1 cellular context compared by ENCODE assay signal in the genomic region with DNA sequence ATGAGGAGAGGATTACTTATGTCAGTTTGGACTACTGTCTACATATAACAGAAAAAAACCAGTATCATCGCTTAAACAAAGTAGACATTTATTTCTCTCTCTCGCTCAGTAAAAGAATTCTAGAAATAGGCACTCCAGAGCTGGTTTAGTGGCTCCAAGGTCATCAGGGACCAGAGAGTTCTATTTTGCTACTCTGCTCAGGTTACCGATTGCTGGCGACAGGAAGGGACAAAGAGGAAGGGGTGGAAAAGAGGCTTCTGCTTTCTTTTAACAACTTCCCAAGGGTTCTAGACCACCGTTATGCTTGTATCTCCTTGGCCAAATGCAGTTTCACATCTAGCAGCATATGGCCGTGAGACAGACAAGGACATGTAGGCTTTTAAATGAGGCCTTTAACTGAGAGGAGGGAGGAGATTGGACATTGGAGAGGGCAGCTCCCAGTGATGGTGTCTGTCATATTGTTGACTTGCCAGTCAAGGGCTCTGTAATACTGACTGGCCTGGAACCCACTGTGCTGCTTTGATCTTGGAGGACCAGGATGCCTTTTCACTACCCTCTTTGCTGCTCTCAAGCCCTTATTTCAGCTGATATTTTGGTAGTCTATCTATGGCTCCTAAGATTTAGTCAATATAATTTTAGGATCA.
TF ChIP-seq lines count a peak whose summit lies in the region.

No MANE protein-coding gene starts in this region.

TF ChIP-seq in HepG2, 621 proteins besides CTCF, POLR2A, EP300 and RAD21 (continues in another document):
- TF ChIP-seq SNAI1 (CRISPR knock-in tag; IDR thresholded peaks at IDR 0.05; ENCODE audit: borderline replicate concordance) (no peak), KIAA2018 (CRISPR knock-in tag; IDR thresholded peaks at IDR 0.05; ENCODE audit: borderline replicate concordance) (no peak), TBX2 (CRISPR knock-in tag; IDR thresholded peaks at IDR 0.05; ENCODE audit: borderline replicate concordance) (no peak), ZNF644 (CRISPR knock-in tag; IDR thresholded peaks at IDR 0.05; ENCODE audit: low read depth) (peak; percentile 75), ZBTB26 (CRISPR knock-in tag; IDR thresholded peaks at IDR 0.05; ENCODE audit: borderline replicate concordance) (peak; percentile 94), ZFP36L1 (CRISPR knock-in tag; IDR thresholded peaks at IDR 0.05) (no peak), ZXDC (CRISPR knock-in tag; IDR thresholded peaks at IDR 0.05) (no peak), CREB1 (IDR thresholded peaks at IDR 0.05) (no peak), CREB1 (CRISPR knock-in tag; IDR thresholded peaks at IDR 0.05) (no peak), POGK (CRISPR knock-in tag; conservative IDR thresholded peaks at IDR 0.05) (no peak), ZNF441 (CRISPR knock-in tag; IDR thresholded peaks at IDR 0.05; ENCODE audit: borderline replicate concordance) (no peak), ZBTB3 (CRISPR knock-in tag; IDR thresholded peaks at IDR 0.05; ENCODE audit: borderline replicate concordance, low read depth) (no peak), ZNF10 (CRISPR knock-in tag; IDR thresholded peaks at IDR 0.05; ENCODE audit: borderline replicate concordance, low read depth) (no peak)
- TF ChIP-seq, protein P1, sequence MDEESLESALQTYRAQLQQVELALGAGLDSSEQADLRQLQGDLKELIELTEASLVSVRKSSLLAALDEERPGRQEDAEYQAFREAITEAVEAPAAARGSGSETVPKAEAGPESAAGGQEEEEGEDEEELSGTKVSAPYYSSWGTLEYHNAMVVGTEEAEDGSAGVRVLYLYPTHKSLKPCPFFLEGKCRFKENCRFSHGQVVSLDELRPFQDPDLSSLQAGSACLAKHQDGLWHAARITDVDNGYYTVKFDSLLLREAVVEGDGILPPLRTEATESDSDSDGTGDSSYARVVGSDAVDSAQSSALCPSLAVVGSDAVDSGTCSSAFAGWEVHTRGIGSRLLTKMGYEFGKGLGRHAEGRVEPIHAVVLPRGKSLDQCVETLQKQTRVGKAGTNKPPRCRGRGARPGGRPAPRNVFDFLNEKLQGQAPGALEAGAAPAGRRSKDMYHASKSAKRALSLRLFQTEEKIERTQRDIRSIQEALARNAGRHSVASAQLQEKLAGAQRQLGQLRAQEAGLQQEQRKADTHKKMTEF (CRISPR knock-in tag; IDR thresholded peaks at IDR 0.05) = 0 out of 2 replicates have a peak, but pooled peaks have one; percentile 25
- TF ChIP-seq, protein P2, sequence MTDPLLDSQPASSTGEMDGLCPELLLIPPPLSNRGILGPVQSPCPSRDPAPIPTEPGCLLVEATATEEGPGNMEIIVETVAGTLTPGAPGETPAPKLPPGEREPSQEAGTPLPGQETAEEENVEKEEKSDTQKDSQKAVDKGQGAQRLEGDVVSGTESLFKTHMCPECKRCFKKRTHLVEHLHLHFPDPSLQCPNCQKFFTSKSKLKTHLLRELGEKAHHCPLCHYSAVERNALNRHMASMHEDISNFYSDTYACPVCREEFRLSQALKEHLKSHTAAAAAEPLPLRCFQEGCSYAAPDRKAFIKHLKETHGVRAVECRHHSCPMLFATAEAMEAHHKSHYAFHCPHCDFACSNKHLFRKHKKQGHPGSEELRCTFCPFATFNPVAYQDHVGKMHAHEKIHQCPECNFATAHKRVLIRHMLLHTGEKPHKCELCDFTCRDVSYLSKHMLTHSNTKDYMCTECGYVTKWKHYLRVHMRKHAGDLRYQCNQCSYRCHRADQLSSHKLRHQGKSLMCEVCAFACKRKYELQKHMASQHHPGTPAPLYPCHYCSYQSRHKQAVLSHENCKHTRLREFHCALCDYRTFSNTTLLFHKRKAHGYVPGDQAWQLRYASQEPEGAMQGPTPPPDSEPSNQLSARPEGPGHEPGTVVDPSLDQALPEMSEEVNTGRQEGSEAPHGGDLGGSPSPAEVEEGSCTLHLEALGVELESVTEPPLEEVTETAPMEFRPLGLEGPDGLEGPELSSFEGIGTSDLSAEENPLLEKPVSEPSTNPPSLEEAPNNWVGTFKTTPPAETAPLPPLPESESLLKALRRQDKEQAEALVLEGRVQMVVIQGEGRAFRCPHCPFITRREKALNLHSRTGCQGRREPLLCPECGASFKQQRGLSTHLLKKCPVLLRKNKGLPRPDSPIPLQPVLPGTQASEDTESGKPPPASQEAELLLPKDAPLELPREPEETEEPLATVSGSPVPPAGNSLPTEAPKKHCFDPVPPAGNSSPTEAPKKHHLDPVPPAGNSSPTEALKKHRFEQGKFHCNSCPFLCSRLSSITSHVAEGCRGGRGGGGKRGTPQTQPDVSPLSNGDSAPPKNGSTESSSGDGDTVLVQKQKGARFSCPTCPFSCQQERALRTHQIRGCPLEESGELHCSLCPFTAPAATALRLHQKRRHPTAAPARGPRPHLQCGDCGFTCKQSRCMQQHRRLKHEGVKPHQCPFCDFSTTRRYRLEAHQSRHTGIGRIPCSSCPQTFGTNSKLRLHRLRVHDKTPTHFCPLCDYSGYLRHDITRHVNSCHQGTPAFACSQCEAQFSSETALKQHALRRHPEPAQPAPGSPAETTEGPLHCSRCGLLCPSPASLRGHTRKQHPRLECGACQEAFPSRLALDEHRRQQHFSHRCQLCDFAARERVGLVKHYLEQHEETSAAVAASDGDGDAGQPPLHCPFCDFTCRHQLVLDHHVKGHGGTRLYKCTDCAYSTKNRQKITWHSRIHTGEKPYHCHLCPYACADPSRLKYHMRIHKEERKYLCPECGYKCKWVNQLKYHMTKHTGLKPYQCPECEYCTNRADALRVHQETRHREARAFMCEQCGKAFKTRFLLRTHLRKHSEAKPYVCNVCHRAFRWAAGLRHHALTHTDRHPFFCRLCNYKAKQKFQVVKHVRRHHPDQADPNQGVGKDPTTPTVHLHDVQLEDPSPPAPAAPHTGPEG (CRISPR knock-in tag; IDR thresholded peaks at IDR 0.05) = no peak
- TF ChIP-seq, protein P3, sequence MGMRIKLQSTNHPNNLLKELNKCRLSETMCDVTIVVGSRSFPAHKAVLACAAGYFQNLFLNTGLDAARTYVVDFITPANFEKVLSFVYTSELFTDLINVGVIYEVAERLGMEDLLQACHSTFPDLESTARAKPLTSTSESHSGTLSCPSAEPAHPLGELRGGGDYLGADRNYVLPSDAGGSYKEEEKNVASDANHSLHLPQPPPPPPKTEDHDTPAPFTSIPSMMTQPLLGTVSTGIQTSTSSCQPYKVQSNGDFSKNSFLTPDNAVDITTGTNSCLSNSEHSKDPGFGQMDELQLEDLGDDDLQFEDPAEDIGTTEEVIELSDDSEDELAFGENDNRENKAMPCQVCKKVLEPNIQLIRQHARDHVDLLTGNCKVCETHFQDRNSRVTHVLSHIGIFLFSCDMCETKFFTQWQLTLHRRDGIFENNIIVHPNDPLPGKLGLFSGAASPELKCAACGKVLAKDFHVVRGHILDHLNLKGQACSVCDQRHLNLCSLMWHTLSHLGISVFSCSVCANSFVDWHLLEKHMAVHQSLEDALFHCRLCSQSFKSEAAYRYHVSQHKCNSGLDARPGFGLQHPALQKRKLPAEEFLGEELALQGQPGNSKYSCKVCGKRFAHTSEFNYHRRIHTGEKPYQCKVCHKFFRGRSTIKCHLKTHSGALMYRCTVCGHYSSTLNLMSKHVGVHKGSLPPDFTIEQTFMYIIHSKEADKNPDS (CRISPR knock-in tag; IDR thresholded peaks at IDR 0.05) = no peak
